Comparison of ENCODE assay signal across 8 cellular contexts in the genomic region with DNA sequence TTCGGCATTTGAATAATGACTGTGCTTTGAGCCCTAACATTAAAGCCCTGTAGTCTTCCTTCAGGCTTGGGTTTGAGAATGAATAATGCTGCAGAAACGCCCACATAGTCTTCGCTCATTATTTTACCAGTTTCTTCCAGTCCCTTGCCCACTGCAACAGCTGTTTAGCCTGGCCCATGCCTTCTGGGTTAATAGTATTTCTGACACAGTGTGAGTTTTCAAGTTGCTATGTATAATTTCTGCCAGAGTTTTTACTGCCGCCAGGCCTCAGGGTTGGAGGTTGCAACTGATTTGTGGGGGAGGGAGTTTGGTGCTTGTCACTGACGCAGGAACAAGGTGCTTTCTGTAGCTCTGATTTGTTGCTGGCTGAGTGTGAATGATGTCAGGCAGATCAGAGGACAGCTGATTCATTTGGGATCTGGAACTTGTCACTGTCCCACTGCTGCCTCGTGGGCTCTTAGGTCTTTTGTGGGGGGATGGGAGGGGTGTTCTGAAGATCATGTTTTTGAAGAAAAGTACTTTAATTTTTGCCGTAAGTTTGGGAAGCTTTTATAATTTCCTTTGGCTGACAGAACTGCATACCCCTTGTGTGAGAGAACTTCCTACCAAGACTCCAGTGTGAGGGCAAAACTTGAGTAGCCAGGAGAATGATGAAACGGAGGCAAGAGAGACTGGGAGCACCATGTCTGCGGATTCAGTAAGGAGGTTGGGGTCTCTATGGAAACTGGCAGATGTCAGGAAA.
DNase-seq lines count a peak whose midpoint lies in the region; ATAC-seq, FAIRE-seq and TF ChIP-seq lines count a peak whose summit lies in the region.
"Had no signal": no experiment of that assay in that cellular context is flagged by ENCODE, and none has a peak within 500 bp of the region (broad histone marks: within the 10 kb centered on the region; RNA-seq: fewer than 3 reads in every experiment).

No MANE protein-coding gene starts in this region.

- intact Hi-C loops in activated T-helper 1 cell treated with anti-CD3 and anti-CD28 coated beads, Interleukin-12 subunit alpha, Interleukin-12 subunit beta, Interleukin-2, Interleukin-4 antibody, amounts not matched to agents 30 ng/mL and 10 ng/mL and 1 ng/mL, durations not matched to agents 14 hours and 24 hours and 36 hours (cut with micrococcal nuclease) = no loop called here
- intact Hi-C loops in right cardiac atrium (cut with DNase I) = no loop called here

- TF ChIP-seq CTCF in HFF-Myc (IDR thresholded peaks at IDR 0.05; ENCODE audit: low read depth, low read length, missing control alignments) = no peak

- no peaks in the 10 kb centered on the region for H3K27me3 Mint-ChIP-seq in activated T-helper 1 cell treated with anti-CD3 and anti-CD28 coated beads, Interleukin-12 subunit alpha, Interleukin-12 subunit beta, Interleukin-2, Interleukin-4 antibody, amounts not matched to agents 30 ng/mL and 10 ng/mL and 1 ng/mL, durations not matched to agents 14 hours and 24 hours and 36 hours (ENCODE audit: insufficient read depth)

- H3K4me3 Mint-ChIP-seq in activated T-helper 1 cell treated with anti-CD3 and anti-CD28 coated beads, Interleukin-12 subunit alpha, Interleukin-12 subunit beta, Interleukin-2, Interleukin-4 antibody, amounts not matched to agents 30 ng/mL and 10 ng/mL and 1 ng/mL, durations not matched to agents 14 hours and 24 hours and 36 hours = no peak overlapping the region
- H3K4me3 Mint-ChIP-seq in stimulated activated effector memory CD8-positive, alpha-beta T cell treated with anti-CD3 and anti-CD28 coated beads, Interleukin-12 subunit alpha, Interleukin-12 subunit beta, amount 100 ng/mL, for 72 hours = no peak overlapping the region

- DNase-seq in HFF-Myc (ENCODE audit: extremely low read depth, low read depth) (peak; percentile 54), right cardiac atrium (peak; percentile 63 to 77 (median 72)), NCI-H2171 treated with DMSO at 0.1 percent for 48 hours (lab: John Stamatoyannopoulos, UW) (no peak), urothelium cell line (ENCODE audit: low spot score) (no peak)
- DNase-seq in activated T-helper 1 cell treated with anti-CD3 and anti-CD28 coated beads, Interleukin-12 subunit alpha, Interleukin-12 subunit beta, Interleukin-2, Interleukin-4 antibody, amounts not matched to agents 30 ng/mL and 10 ng/mL and 1 ng/mL, durations not matched to agents 14 hours and 24 hours and 36 hours (ENCODE audit: low spot score) = no peak
- DNase-seq in stimulated activated effector memory CD8-positive, alpha-beta T cell treated with anti-CD3 and anti-CD28 coated beads, Interleukin-12 subunit alpha, Interleukin-12 subunit beta, amount 100 ng/mL, for 72 hours (ENCODE audit: low spot score in 2 of 2) = peak in 1 of 2 donors; percentile 52

- no peaks in the 10 kb centered on the region for H3K9me3 ChIP-seq in right cardiac atrium (ENCODE audit: control insufficient read depth, low read length)

- H3K36me3 Mint-ChIP-seq in activated T-helper 1 cell treated with anti-CD3 and anti-CD28 coated beads, Interleukin-12 subunit alpha, Interleukin-12 subunit beta, Interleukin-2, Interleukin-4 antibody, amounts not matched to agents 30 ng/mL and 10 ng/mL and 1 ng/mL, durations not matched to agents 14 hours and 24 hours and 36 hours (ENCODE audit: low read depth) = peaks cover 2% of the 10 kb centered on the region
- no peaks in the 10 kb centered on the region for H3K36me3 Mint-ChIP-seq in stimulated activated effector memory CD8-positive, alpha-beta T cell treated with anti-CD3 and anti-CD28 coated beads, Interleukin-12 subunit alpha, Interleukin-12 subunit beta, amount 100 ng/mL, for 72 hours

- no peak overlapping the region for H3K4me3 ChIP-seq in HFF-Myc (replicated peaks; ENCODE audit: low read depth, low read length)
- H3K4me3 ChIP-seq in right cardiac atrium (ENCODE audit: low read length) = peak overlapping the region; percentile 42

- ATAC-seq in right cardiac atrium = peak; percentile 94 to 97
- ATAC-seq in stimulated activated effector memory CD8-positive, alpha-beta T cell treated with anti-CD3 and anti-CD28 coated beads, Interleukin-12 subunit alpha, Interleukin-12 subunit beta, amount 100 ng/mL, for 72 hours = peak; percentile 86
- no peak for ATAC-seq in HG03571 (IDR thresholded peaks at IDR 0.05; ENCODE audit: unreplicated experiment)

- peaks cover 13% of the 10 kb centered on the region for H3K4me1 Mint-ChIP-seq in activated T-helper 1 cell treated with anti-CD3 and anti-CD28 coated beads, Interleukin-12 subunit alpha, Interleukin-12 subunit beta, Interleukin-2, Interleukin-4 antibody, amounts not matched to agents 30 ng/mL and 10 ng/mL and 1 ng/mL, durations not matched to agents 14 hours and 24 hours and 36 hours (ENCODE audit: low read depth)
- peaks cover 11% of the 10 kb centered on the region for H3K4me1 Mint-ChIP-seq in stimulated activated effector memory CD8-positive, alpha-beta T cell treated with anti-CD3 and anti-CD28 coated beads, Interleukin-12 subunit alpha, Interleukin-12 subunit beta, amount 100 ng/mL, for 72 hours

- H3K27ac Mint-ChIP-seq in activated T-helper 1 cell treated with anti-CD3 and anti-CD28 coated beads, Interleukin-12 subunit alpha, Interleukin-12 subunit beta, Interleukin-2, Interleukin-4 antibody, amounts not matched to agents 30 ng/mL and 10 ng/mL and 1 ng/mL, durations not matched to agents 14 hours and 24 hours and 36 hours = peak overlapping the region; percentile 53
- H3K27ac Mint-ChIP-seq in stimulated activated effector memory CD8-positive, alpha-beta T cell treated with anti-CD3 and anti-CD28 coated beads, Interleukin-12 subunit alpha, Interleukin-12 subunit beta, amount 100 ng/mL, for 72 hours = no peak overlapping the region

- FAIRE-seq in urothelium cell line (lab: Jason Lieb, UNC) = no peak
- FAIRE-seq: bronchial epithelial cell had no signal

- H3K27ac ChIP-seq in right cardiac atrium (ENCODE audit: low read length) = peak overlapping the region; percentile 99

- peaks cover 2% of the 10 kb centered on the region for H3K4me1 ChIP-seq in right cardiac atrium (ENCODE audit: control insufficient read depth, insufficient read depth, low read length)

- H3K27me3 ChIP-seq in right cardiac atrium (ENCODE audit: control insufficient read depth, insufficient read depth) = no peaks in the 10 kb centered on the region

- WGBS in right cardiac atrium = 37% methylated on average over 9 of the region's 9 CpGs

- H3K9me3 Mint-ChIP-seq in activated T-helper 1 cell treated with anti-CD3 and anti-CD28 coated beads, Interleukin-12 subunit alpha, Interleukin-12 subunit beta, Interleukin-2, Interleukin-4 antibody, amounts not matched to agents 30 ng/mL and 10 ng/mL and 1 ng/mL, durations not matched to agents 14 hours and 24 hours and 36 hours = no peaks in the 10 kb centered on the region
- no peaks in the 10 kb centered on the region for H3K9me3 Mint-ChIP-seq in stimulated activated effector memory CD8-positive, alpha-beta T cell treated with anti-CD3 and anti-CD28 coated beads, Interleukin-12 subunit alpha, Interleukin-12 subunit beta, amount 100 ng/mL, for 72 hours

Comparison
In these comparisons a context has a peak if more than half of its experiments do, and no peak if none do; other contexts are left out.
1. DNase-seq: peak in HFF-Myc (single experiment) and right cardiac atrium (3 of 3); none in activated T-helper 1 cell treated with anti-CD3 and anti-CD28 coated beads, Interleukin-12 subunit alpha, Interleukin-12 subunit beta, Interleukin-2, Interleukin-4 antibody, amounts not matched to agents 30 ng/mL and 10 ng/mL and 1 ng/mL, durations not matched to agents 14 hours and 24 hours and 36 hours (single experiment), NCI-H2171 treated with DMSO at 0.1 percent for 48 hours (single experiment) and urothelium cell line (single experiment).